In genomic region chr20:31879143-31879987, GRCh38 we compare ENCODE assay signal across 8 cellular contexts. TPM values are rescaled to one million over a fixed set of nuclear protein-coding genes. Genes with fewer than 3 reads are reported as not detected.
A peak's percentile ranks its signal among the peaks of the same experiment; 100 is the strongest.
DNase-seq lines count a peak whose midpoint lies in the region; ATAC-seq, FAIRE-seq and TF ChIP-seq lines count a peak whose summit lies in the region.

No MANE protein-coding gene starts in this region.

- H3K9me3 Mint-ChIP-seq in immature natural killer cell = peaks cover 0 to 2% (median 0%) of the 10 kb centered on the region in 6 donors

- no peaks in the 10 kb centered on the region for H3K9me3 ChIP-seq in small intestine (ENCODE audit: control insufficient read depth, low read depth)

- no peaks in the 10 kb centered on the region for H3K4me1 ChIP-seq in small intestine (ENCODE audit: control insufficient read depth in 2 of 2, insufficient read depth in 1 of 2, low read depth in 1 of 2, low read length in 1 of 2)

- H3K27me3 ChIP-seq in small intestine (ENCODE audit: control insufficient read depth in 2 of 2, insufficient read depth in 2 of 2, low read length in 2 of 2) = no peaks in the 10 kb centered on the region

- H3K36me3 Mint-ChIP-seq in immature natural killer cell = no peaks in the 10 kb centered on the region

- H3K27me3 Mint-ChIP-seq in immature natural killer cell (ENCODE audit: low read depth in 3 of 3) = peaks cover 3 to 15% (median 3%) of the 10 kb centered on the region in 3 donors

- peak overlapping the region in 5 of 6 donors; percentile 26 to 89 (median 76) for H3K27ac Mint-ChIP-seq in immature natural killer cell

- H3K36me3 ChIP-seq in small intestine (ENCODE audit: control insufficient read depth in 2 of 2, insufficient read depth in 2 of 2, low read length in 2 of 2) = no peaks in the 10 kb centered on the region

- peak overlapping the region; percentile 88 to 96 (median 93) for H3K4me3 Mint-ChIP-seq in immature natural killer cell

- peak overlapping the region in 1 of 2 donors; percentile 85 for H3K27ac ChIP-seq in small intestine (ENCODE audit: low read depth in 1 of 2, low read length in 1 of 2)

- WGBS in small intestine, 3 donors = 2 to 5% (median 3%) methylated on average over 45 of the region's 45 CpGs

- peak overlapping the region; percentile 68 for H3K4me3 ChIP-seq in WI38 (ENCODE audit: low read depth, low read length)
- H3K4me3 ChIP-seq in cardiac fibroblast (replicated peaks in 1 of 2; ENCODE audit: low read depth in 2 of 2, low read length in 2 of 2) = peak overlapping the region; percentile 58 to 69
- peak overlapping the region; percentile 36 to 61 for H3K4me3 ChIP-seq in small intestine (ENCODE audit: low read depth in 1 of 2, low read length in 2 of 2)

- FAIRE-seq in A204.1 (lab: Jason Lieb, UNC) = peak; percentile 43
- FAIRE-seq in small intestine (lab: Jason Lieb, UNC) = no peak

- peaks cover 15 to 23% of the 10 kb centered on the region in 2 donors for H3K4me1 Mint-ChIP-seq in immature natural killer cell

- TF ChIP-seq CTCF in WI38 (IDR thresholded peaks at IDR 0.05; ENCODE audit: low read depth, low read length) = no peak
- TF ChIP-seq CTCF in cardiac fibroblast (IDR thresholded peaks at IDR 0.05; ENCODE audit: low read depth, low read length) = no peak

- DNase-seq in NCI-H2171 treated with DMSO at 0.1 percent for 48 hours (lab: John Stamatoyannopoulos, UW) (peak; percentile 94), cardiac fibroblast (ENCODE audit: low read depth in 2 of 2) (peak; percentile 96 to 97), immature natural killer cell (peak; percentile 70 to 74 (median 72)), small intestine (peak; percentile 96)

- ATAC-seq in GM18861 (IDR thresholded peaks at IDR 0.05; ENCODE audit: unreplicated experiment) = peak; percentile 85
- ATAC-seq in HG03103 (IDR thresholded peaks at IDR 0.05; ENCODE audit: low read depth, unreplicated experiment) = peak; percentile 72

RNA-seq across cellular contexts. Expression of gene TTLL9, which starts 8.9 kb away (rescaled TPM):
- polyA plus RNA-seq in immature natural killer cell (under 1 TPM in 1 of 3 donors, not detected in 2; 0.37 TPM), small intestine (under 1 TPM in 1 of 3 donors, not detected in 2; 0.07 TPM)

RNA-seq across cellular contexts. Expression of gene DUSP15, which starts 9.0 kb away (rescaled TPM):
- polyA plus RNA-seq in immature natural killer cell (not detected), small intestine (1 to 10 TPM in 2 of 3 donors, not detected in 1; 1.4 to 2.9 TPM)

RNA-seq across cellular contexts. Expression of gene FOXS1, which starts 34.0 kb away (rescaled TPM):
- polyA plus RNA-seq in immature natural killer cell (not detected), small intestine (1 to 10 TPM in 1 of 3 donors, not detected in 2; 1.2 TPM)
